In the genomic region with DNA sequence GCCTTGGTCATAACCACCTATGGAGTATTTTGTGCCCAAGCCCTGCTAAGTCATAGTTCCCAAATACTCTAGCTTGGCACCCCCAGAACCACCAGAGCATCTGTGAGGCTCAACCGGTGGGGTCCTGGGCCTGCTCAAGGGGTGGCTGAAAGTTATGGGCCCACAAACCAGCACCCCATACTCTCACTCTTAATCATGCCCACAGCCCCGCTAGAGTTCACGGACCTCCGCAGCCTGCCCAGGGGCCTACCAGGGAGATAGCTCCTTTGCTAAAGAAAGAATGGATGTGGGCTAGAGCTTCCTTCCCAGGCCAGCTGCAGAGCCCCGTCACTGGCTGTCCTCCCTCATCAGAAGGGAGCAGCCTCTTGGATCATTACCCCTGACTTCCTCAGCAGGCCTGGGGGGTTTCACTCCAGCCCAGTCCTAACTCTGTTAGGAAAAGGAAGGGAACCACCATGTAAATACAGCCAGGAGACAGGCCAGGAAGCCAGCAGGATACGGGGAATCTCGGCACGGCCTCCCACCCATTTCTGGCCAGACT, we compare ENCODE assay signal across 8 cellular contexts. TPM values are rescaled to one million over a fixed set of nuclear protein-coding genes. Genes with fewer than 3 reads are reported as not detected.
A peak's percentile ranks its signal among the peaks of the same experiment; 100 is the strongest.
DNase-seq lines count a peak whose midpoint lies in the region; ATAC-seq and TF ChIP-seq lines count a peak whose summit lies in the region.

No MANE protein-coding gene starts in this region.

- no peaks in the 10 kb centered on the region for H3K9me3 ChIP-seq in DND-41 (ENCODE audit: insufficient read depth, low read length, severe bottlenecking)
- no peaks in the 10 kb centered on the region for H3K9me3 ChIP-seq in SK-N-MC (ENCODE audit: low read depth, low read length)
- no peaks in the 10 kb centered on the region for H3K9me3 ChIP-seq in esophagus (ENCODE audit: control insufficient read depth in 2 of 2, insufficient read depth in 1 of 2, low read depth in 1 of 2, low read length in 1 of 2)
- no peaks in the 10 kb centered on the region for H3K9me3 ChIP-seq in parathyroid adenoma (ENCODE audit: control insufficient read depth, low read length)

- H3K36me3 ChIP-seq in DND-41 (ENCODE audit: insufficient read depth, low read length) (peaks cover 9% of the 10 kb centered on the region; the same call in 1 of the 2 replicates), SK-N-MC (ENCODE audit: insufficient read depth, low read length) (no peaks in the 10 kb centered on the region), esophagus (ENCODE audit: control insufficient read depth in 2 of 2, insufficient read depth in 2 of 2, low read length in 1 of 2) (peaks cover 0 to under 1% of the 10 kb centered on the region in 2 donors), parathyroid adenoma (ENCODE audit: control insufficient read depth, insufficient read depth, low read length) (no peaks in the 10 kb centered on the region)

- H3K79me2 ChIP-seq in DND-41 (ENCODE audit: insufficient read depth, low read length) (peaks cover 69% of the 10 kb centered on the region), parathyroid adenoma (peaks cover 35% of the 10 kb centered on the region)

- H3K9ac ChIP-seq in DND-41 (ENCODE audit: low read depth, low read length) (peak overlapping the region; percentile 72), SK-N-MC (ENCODE audit: insufficient read length) (peak overlapping the region; percentile 75), parathyroid adenoma (peak overlapping the region; percentile 49)

- ATAC-seq in DND-41 (ENCODE audit: insufficient read depth, low read depth) (no peak), HG03097 (IDR thresholded peaks at IDR 0.05; ENCODE audit: low FRiP score, unreplicated experiment) (no peak), GM19463 (IDR thresholded peaks at IDR 0.05; ENCODE audit: unreplicated experiment) (no peak)

- TF ChIP-seq CTCF in DND-41 (IDR thresholded peaks at IDR 0.05; ENCODE audit: borderline replicate concordance, extremely low read depth, low read length, poor library complexity, severe bottlenecking) (no peak), parathyroid adenoma (IDR thresholded peaks at IDR 0.05) (no peak)

- no peak overlapping the region for H2AFZ ChIP-seq in DND-41 (ENCODE audit: low read depth, low read length)
- H2AFZ ChIP-seq in parathyroid adenoma, result peak overlapping the region; percentile 67

- no peaks in the 10 kb centered on the region for H3K27me3 ChIP-seq in DND-41 (ENCODE audit: insufficient read depth, low read length, poor library complexity)
- H3K27me3 ChIP-seq in esophagus (ENCODE audit: control insufficient read depth in 1 of 2, insufficient read depth in 2 of 2, low read length in 2 of 2), result no peaks in the 10 kb centered on the region
- H3K27me3 ChIP-seq in parathyroid adenoma (ENCODE audit: control insufficient read depth, insufficient read depth, low read length), result no peaks in the 10 kb centered on the region

- H3K4me2 ChIP-seq in DND-41 (ENCODE audit: insufficient read depth, low read length) (peak overlapping the region; percentile 97), parathyroid adenoma (ENCODE audit: low read length) (peak overlapping the region; percentile 85)

- no peak for DNase-seq in DND-41
- DNase-seq in SK-N-MC (ENCODE audit: low read depth, low spot score), result no peak
- DNase-seq in dedifferentiated amniotic fluid mesenchymal stem cell (ENCODE audit: extremely low spot score), result no peak
- DNase-seq in NCI-H524 (lab: John Stamatoyannopoulos, UW), result no peak

- peak overlapping the region; percentile 74 to 76; a peak in 3 of 4 replicates for H3K4me3 ChIP-seq in DND-41 (ENCODE audit: low read depth in 1 of 2, low read length in 2 of 2)
- peak overlapping the region; percentile 88 for H3K4me3 ChIP-seq in SK-N-MC
- peak overlapping the region; percentile 78 to 80 for H3K4me3 ChIP-seq in esophagus (ENCODE audit: low read depth in 1 of 2, low read length in 2 of 2)
- peak overlapping the region; percentile 81 for H3K4me3 ChIP-seq in parathyroid adenoma (ENCODE audit: low read depth, low read length)

- H3K27ac ChIP-seq in DND-41 (ENCODE audit: low read length), result peak overlapping the region; percentile 50
- H3K27ac ChIP-seq in SK-N-MC, result no peak overlapping the region
- H3K27ac ChIP-seq in esophagus (ENCODE audit: low read depth in 2 of 2, low read length in 1 of 2), result peak overlapping the region; percentile 72 to 84
- peak overlapping the region; percentile 58 for H3K27ac ChIP-seq in parathyroid adenoma

- peaks cover 65% of the 10 kb centered on the region for H3K4me1 ChIP-seq in DND-41 (ENCODE audit: insufficient read depth, low read length)
- H3K4me1 ChIP-seq in esophagus (ENCODE audit: control insufficient read depth in 2 of 2, insufficient read depth in 2 of 2, low read length in 1 of 2), result peaks cover 16 to 56% of the 10 kb centered on the region in 2 donors
- H3K4me1 ChIP-seq in parathyroid adenoma, result peaks cover 27% of the 10 kb centered on the region

- H4K20me1 ChIP-seq in DND-41 (ENCODE audit: insufficient read depth, low read length), result peaks cover 56% of the 10 kb centered on the region

- 14 to 22% methylated on average over 8 of the region's 8 CpGs for WGBS in esophagus, 2 donors

RNA-seq across cellular contexts. Expression of a gene that starts 1.4 kb away (rescaled TPM):
- polyA plus RNA-seq in esophagus, result 10 to 100 TPM; 22.6 to 30.2 TPM

RNA-seq across cellular contexts. Expression of a gene that starts 4.8 kb away (rescaled TPM):
- 1 to 10 TPM; 3.5 to 6.5 TPM for polyA plus RNA-seq in esophagus

RNA-seq across cellular contexts. Expression of a gene that starts 19.6 kb away (rescaled TPM):
- 10 to 100 TPM; 30.1 to 43.7 TPM for polyA plus RNA-seq in esophagus

RNA-seq across cellular contexts. Expression of a gene that starts 21.2 kb away (rescaled TPM):
- 1 to 10 TPM; 2.6 to 3.0 TPM for polyA plus RNA-seq in esophagus

RNA-seq across cellular contexts. Expression of a gene that starts 34.6 kb away (rescaled TPM):
- 10 to 100 TPM; 12.6 to 22.5 TPM for polyA plus RNA-seq in esophagus
